ENCODE assay signal across 8 cellular contexts in genomic region chr10:47438857-47439474, GRCh38.
DNase-seq lines count a peak whose midpoint lies in the region; ATAC-seq and TF ChIP-seq lines count a peak whose summit lies in the region.

No MANE protein-coding gene starts in this region.

- H3K27ac Mint-ChIP-seq in nephron progenitor cell, result no peak overlapping the region
- no peak overlapping the region for H3K27ac Mint-ChIP-seq in effector memory CD8-positive, alpha-beta T cell

- no peaks in the 10 kb centered on the region for H3K36me3 Mint-ChIP-seq in nephron progenitor cell (ENCODE audit: low read depth)
- no peaks in the 10 kb centered on the region for H3K36me3 Mint-ChIP-seq in effector memory CD8-positive, alpha-beta T cell (ENCODE audit: insufficient read depth)

- H3K9me3 Mint-ChIP-seq in nephron progenitor cell, result peaks cover 39% of the 10 kb centered on the region
- H3K9me3 Mint-ChIP-seq in effector memory CD8-positive, alpha-beta T cell, result peaks cover 0 to 3% of the 10 kb centered on the region in 2 donors

- ATAC-seq in HG02852 (IDR thresholded peaks at IDR 0.05; ENCODE audit: unreplicated experiment), result no peak
- ATAC-seq in effector memory CD8-positive, alpha-beta T cell (replicated peaks), result no peak
- no peak for ATAC-seq in GM19351 (IDR thresholded peaks at IDR 0.05; ENCODE audit: unreplicated experiment)

- H3K4me3 Mint-ChIP-seq in nephron progenitor cell, result no peak overlapping the region
- no peak overlapping the region for H3K4me3 Mint-ChIP-seq in effector memory CD8-positive, alpha-beta T cell

- no peaks in the 10 kb centered on the region for H3K4me1 Mint-ChIP-seq in nephron progenitor cell
- H3K4me1 Mint-ChIP-seq in effector memory CD8-positive, alpha-beta T cell (ENCODE audit: low read depth in 2 of 2), result no peaks in the 10 kb centered on the region

- H3K27me3 Mint-ChIP-seq in nephron progenitor cell (ENCODE audit: low read depth, poor library complexity), result peaks cover 8% of the 10 kb centered on the region
- H3K27me3 Mint-ChIP-seq in effector memory CD8-positive, alpha-beta T cell, result peaks cover 30 to 39% of the 10 kb centered on the region in 2 donors

- DNase-seq in NCI-H524 (lab: John Stamatoyannopoulos, UW) (peak; percentile 2 to 14), NCI-H524 treated with DMSO at 0.1 percent for 48 hours (lab: John Stamatoyannopoulos, UW) (no peak), NCI-H748 (lab: John Stamatoyannopoulos, UW; ENCODE audit: unreplicated experiment) (peak; percentile 54), ecto neural progenitor cell (ENCODE audit: low spot score) (peak; percentile 76), nephron progenitor cell (peak; percentile 32)
- no peak for DNase-seq in effector memory CD8-positive, alpha-beta T cell

- peak; percentile 42 for TF ChIP-seq CTCF in nephron progenitor cell (IDR thresholded peaks at IDR 0.05)

Comparison
In these comparisons a context has a peak if more than half of its experiments do, and no peak if none do; other contexts are left out.
1. DNase-seq: peak in NCI-H524 (2 of 2), NCI-H748 (single experiment), ecto neural progenitor cell (single experiment) and nephron progenitor cell (single experiment); none in NCI-H524 treated with DMSO at 0.1 percent for 48 hours (single experiment) and effector memory CD8-positive, alpha-beta T cell (0 of 3).